8 cellular contexts compared by ENCODE assay signal in genomic region chr9:4489562-4489918, GRCh38. TPM values are rescaled to one million over a fixed set of nuclear protein-coding genes. Genes with fewer than 3 reads are reported as not detected.
DNase-seq lines count a peak whose midpoint lies in the region; ATAC-seq and TF ChIP-seq lines count a peak whose summit lies in the region.

No MANE protein-coding gene starts in this region.

- no peaks in the 10 kb centered on the region for H3K36me3 Mint-ChIP-seq in activated naive CD4-positive, alpha-beta T cell treated with anti-CD3 and anti-CD28 coated beads, Interleukin-2, amount 50 U/mL, for 24 hours
- H3K36me3 Mint-ChIP-seq in nephron progenitor cell (ENCODE audit: low read depth): no peaks in the 10 kb centered on the region

- TSS peak; percentile 79 for BruUV-seq in PC-3 (replicated peaks; lab: Mats Ljungman, UMichigan)

- POLR2A ChIA-PET in PC-3 (lab: Charles Lee; ENCODE audit: unreplicated experiment): interaction anchor here (0.6 kb wide), 1 partner anchor 1594 kb away, joined by 3 read pairs; no protein-coding TSS in a partner anchor

- no peak for DNase-seq in activated naive CD4-positive, alpha-beta T cell (lab: John Stamatoyannopoulos, UW)
- DNase-seq in PC-3 (peak; percentile 43), epithelial cell of proximal tubule (ENCODE audit: low read depth) (no peak), nephron progenitor cell (peak; percentile 38), NCI-H1694 treated with DMSO at 0.1 percent for 48 hours (lab: John Stamatoyannopoulos, UW) (no peak), retina (no peak)

- no peaks in the 10 kb centered on the region for H3K9me3 ChIP-seq in PC-3 (ENCODE audit: low read length)

- H3K9me2 ChIP-seq in PC-3 (replicated peaks; ENCODE audit: low read length): no peaks in the 10 kb centered on the region

- no peaks in the 10 kb centered on the region for H4K20me1 ChIP-seq in PC-3 (ENCODE audit: low read length)

- H3F3A ChIP-seq in PC-3 (ENCODE audit: low read length, unreplicated experiment): no peaks in the 10 kb centered on the region

- H3K4me3 ChIP-seq in PC-3 (ENCODE audit: low read length) (peak overlapping the region; percentile 85), epithelial cell of proximal tubule (ENCODE audit: low read depth, low read length) (peak overlapping the region; percentile 98)

- intact Hi-C loops in PC-3 (cut with micrococcal nuclease): no loop called here

- H3K36me3 ChIP-seq in PC-3 (ENCODE audit: low read depth, low read length): no peaks in the 10 kb centered on the region

- H3K4me3 Mint-ChIP-seq in activated naive CD4-positive, alpha-beta T cell treated with anti-CD3 and anti-CD28 coated beads, Interleukin-2, amount 50 U/mL, for 24 hours: peak overlapping the region; percentile 83
- H3K4me3 Mint-ChIP-seq in nephron progenitor cell: peak overlapping the region; percentile 91

- H3K27me3 Mint-ChIP-seq in activated naive CD4-positive, alpha-beta T cell treated with anti-CD3 and anti-CD28 coated beads, Interleukin-2, amount 50 U/mL, for 24 hours: peaks cover 27% of the 10 kb centered on the region
- H3K27me3 Mint-ChIP-seq in nephron progenitor cell (ENCODE audit: low read depth, poor library complexity): peaks cover 65% of the 10 kb centered on the region

- peak overlapping the region; percentile 93 for H2AFZ ChIP-seq in PC-3 (ENCODE audit: low read length)

- H3K4me2 ChIP-seq in PC-3 (ENCODE audit: low read length): peak overlapping the region; percentile 87

- 0 out of 2 replicates have a peak overlapping the region, but pooled peaks have one; percentile 8 for H3K27ac ChIP-seq in PC-3 (ENCODE audit: low read length)

- H3K4me1 Mint-ChIP-seq in activated naive CD4-positive, alpha-beta T cell treated with anti-CD3 and anti-CD28 coated beads, Interleukin-2, amount 50 U/mL, for 24 hours: peaks cover 35% of the 10 kb centered on the region
- H3K4me1 Mint-ChIP-seq in nephron progenitor cell: peaks cover 20% of the 10 kb centered on the region

- TF ChIP-seq CTCF in PC-3 (conservative IDR thresholded peaks at IDR 0.05; ENCODE audit: low read depth, low read length) (no peak), epithelial cell of proximal tubule (conservative IDR thresholded peaks at IDR 0.05; ENCODE audit: low read depth, low read length) (no peak), nephron progenitor cell (IDR thresholded peaks at IDR 0.05) (no peak)

- peak; percentile 56 for ATAC-seq in PC-3
- no peak for ATAC-seq in HG03469 (IDR thresholded peaks at IDR 0.05; ENCODE audit: unreplicated experiment)

- H3K27ac Mint-ChIP-seq in activated naive CD4-positive, alpha-beta T cell treated with anti-CD3 and anti-CD28 coated beads, Interleukin-2, amount 50 U/mL, for 24 hours: no peak overlapping the region
- no peak overlapping the region for H3K27ac Mint-ChIP-seq in nephron progenitor cell

- peaks cover 10% of the 10 kb centered on the region; the same call in 1 of the 2 replicates for H3K4me1 ChIP-seq in PC-3 (ENCODE audit: insufficient read depth, low read length)

- no peaks in the 10 kb centered on the region for H3K79me2 ChIP-seq in PC-3 (ENCODE audit: low read length)

- peak overlapping the region; percentile 40 for H3K9ac ChIP-seq in PC-3 (ENCODE audit: low read length)

- no peaks in the 10 kb centered on the region for H3K9me3 Mint-ChIP-seq in activated naive CD4-positive, alpha-beta T cell treated with anti-CD3 and anti-CD28 coated beads, Interleukin-2, amount 50 U/mL, for 24 hours
- H3K9me3 Mint-ChIP-seq in nephron progenitor cell: peaks cover 4% of the 10 kb centered on the region

- H3K27me3 ChIP-seq in PC-3 (ENCODE audit: low read length): no peaks in the 10 kb centered on the region

- CTCF ChIA-PET in PC-3 (lab: Charles Lee): interaction anchor here (0.7 kb wide), 1 partner anchor 59 kb away, joined by 4 read pairs; no protein-coding TSS in a partner anchor

RNA-seq across cellular contexts. Expression of gene SLC1A1, which starts 0.7 kb away (rescaled TPM):
- total RNA-seq in PC-3 (2014; rRNA removed) (3.2 and 4.8 TPM in 2 replicates), epithelial cell of proximal tubule (9.8 and 32.1 TPM in 2 replicates)

Comparison
In these comparisons a context has a peak if more than half of its experiments do, and no peak if none do; other contexts are left out.
1. DNase-seq: peak in PC-3 (single experiment) and nephron progenitor cell (single experiment); none in activated naive CD4-positive, alpha-beta T cell (0 of 4), epithelial cell of proximal tubule (single experiment), NCI-H1694 treated with DMSO at 0.1 percent for 48 hours (single experiment) and retina (single experiment).